8 cellular contexts compared by ENCODE assay signal in the genomic region with DNA sequence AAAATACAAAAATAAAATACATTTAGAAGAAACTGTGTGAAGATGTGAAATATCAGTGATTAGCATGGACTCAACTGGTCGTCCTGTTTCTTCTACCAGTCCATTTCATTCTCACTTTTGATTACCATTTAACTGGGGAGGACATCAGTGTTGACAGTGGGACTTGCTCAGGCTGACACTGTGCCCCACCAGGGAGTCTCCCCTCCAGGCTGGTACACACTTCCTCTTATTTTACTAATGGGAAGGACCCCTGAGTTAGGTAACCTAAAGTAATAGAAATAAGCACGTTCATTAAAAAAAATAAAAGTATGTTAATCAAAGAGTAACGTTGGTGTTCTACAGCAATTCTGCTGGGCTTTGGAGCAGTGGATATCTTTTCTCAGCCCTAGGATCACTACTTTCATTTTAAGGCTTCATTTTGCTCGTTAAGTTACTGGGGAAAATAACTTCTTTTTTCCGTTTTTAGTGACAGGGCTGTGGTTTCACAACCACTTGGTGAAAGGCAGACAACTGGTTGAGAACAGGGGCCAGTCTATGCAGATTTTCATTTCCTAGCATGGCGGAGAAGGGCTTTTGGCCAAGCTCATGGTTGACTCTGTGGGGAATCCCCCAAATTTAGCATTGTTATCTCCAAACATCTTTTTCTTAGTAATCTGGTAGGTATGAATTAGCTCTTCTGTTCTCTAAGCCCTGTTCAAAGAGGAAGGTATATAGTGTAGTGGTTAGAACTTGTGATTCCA. TPM values are rescaled to one million over a fixed set of nuclear protein-coding genes. Genes with fewer than 3 reads are reported as not detected.
A peak's percentile ranks its signal among the peaks of the same experiment; 100 is the strongest.
DNase-seq lines count a peak whose midpoint lies in the region; ATAC-seq, FAIRE-seq and TF ChIP-seq lines count a peak whose summit lies in the region.

No MANE protein-coding gene starts in this region.

- TF ChIP-seq RAD21 in HepG2 (CRISPR knock-in tag; IDR thresholded peaks at IDR 0.05) = no peak

- POLR2A ChIA-PET in HepG2 (lab: Yijun Ruan, JAX) = interaction anchor here (1.1 to 5.1 kb wide), 4 partner anchors 11 to 94 kb away, joined by 3 to 33 read pairs (median 4); a partner anchor contains a TSS

- no peaks in the 10 kb centered on the region for H3K9me2 ChIP-seq in hepatocyte (replicated peaks; ENCODE audit: insufficient read depth)

- H3K4me3 ChIP-seq in HepG2 (replicated peaks in 1 of 3; ENCODE audit: insufficient read depth in 1 of 3, low read depth in 2 of 3, low read length in 3 of 3) = no peak overlapping the region
- H3K4me3 ChIP-seq in hepatocyte = no peak overlapping the region
- no peak overlapping the region for H3K4me3 ChIP-seq in breast epithelium

- no peak overlapping the region for H3K27ac ChIP-seq in HepG2 (ENCODE audit: extremely low read length, insufficient read depth, low read length)
- H3K27ac ChIP-seq in hepatocyte = no peak overlapping the region
- no peak overlapping the region for H3K27ac ChIP-seq in breast epithelium

- ATAC-seq in GM19438 (IDR thresholded peaks at IDR 0.05; ENCODE audit: low read depth, unreplicated experiment) (peak; percentile 54), HG03439 (IDR thresholded peaks at IDR 0.05; ENCODE audit: unreplicated experiment) (peak; percentile 70), HepG2 (no peak)

- FAIRE-seq in HepG2 (lab: Jason Lieb, UNC) = no peak

- no peak for TF ChIP-seq POLR2A in HepG2 (IDR thresholded peaks at IDR 0.05; ENCODE audit: insufficient read depth in 1 of 2, low read depth in 2 of 2, low read length in 2 of 2)
- TF ChIP-seq POLR2A in breast epithelium (IDR thresholded peaks at IDR 0.05) = no peak

- no peak overlapping the region for H3K9ac ChIP-seq in HepG2 (ENCODE audit: insufficient read depth, low read depth, low read length)

- TF ChIP-seq CTCF in HepG2 (CRISPR knock-in tag; IDR thresholded peaks at IDR 0.05) = no peak
- TF ChIP-seq CTCF in hepatocyte (IDR thresholded peaks at IDR 0.05; ENCODE audit: poor library complexity) = no peak
- TF ChIP-seq CTCF in breast epithelium (IDR thresholded peaks at IDR 0.05) = no peak

- intact Hi-C loops in HepG2 (cut with micrococcal nuclease; ENCODE audit: unreplicated experiment) = loop anchor here (5.0 kb wide), 3 partner anchors 54 to 374 kb away; a partner anchor contains a TSS
- intact Hi-C loops in breast epithelium (cut with DNase I; ENCODE audit: low total_unique reads) = no loop called here

- no peaks in the 10 kb centered on the region for H4K20me1 ChIP-seq in HepG2 (ENCODE audit: insufficient read depth, low read length)
- no peaks in the 10 kb centered on the region for H4K20me1 ChIP-seq in hepatocyte (ENCODE audit: insufficient read depth, poor library complexity, severe bottlenecking)

- no peaks in the 10 kb centered on the region for H3K9me3 ChIP-seq in HepG2 (ENCODE audit: low read length)
- no peaks in the 10 kb centered on the region for H3K9me3 ChIP-seq in hepatocyte (ENCODE audit: low read depth)
- no peaks in the 10 kb centered on the region for H3K9me3 ChIP-seq in breast epithelium

- H3K79me2 ChIP-seq in HepG2 (ENCODE audit: insufficient read depth, low read length) = peaks cover 24% of the 10 kb centered on the region
- H3K79me2 ChIP-seq in hepatocyte = no peaks in the 10 kb centered on the region

- in situ Hi-C loops in HepG2 (cut with HindIII; ENCODE audit: extremely low pct_ligation_motif_present, low pct_unique_long_range_greater_than_20kb) = loop anchor here (5.0 to 25.0 kb wide), 2 partner anchors 74 to 406 kb away; no protein-coding TSS in a partner anchor

- WGBS in HepG2 (ENCODE audit: low lambda C conversion rate) = 92% methylated on average over 6 of the region's 6 CpGs
- WGBS in hepatocyte (ENCODE audit: low lambda C conversion rate, missing lambda C conversion rate) = 87% methylated on average over 6 of the region's 6 CpGs

- CTCF ChIA-PET in HepG2 (lab: Yijun Ruan, JAX; ENCODE audit: low intra/inter-chr PET ratio, low total read pairs) = no interaction called here

- peaks cover 26% of the 10 kb centered on the region for H3K4me1 ChIP-seq in HepG2 (ENCODE audit: insufficient read depth, low read length)
- no peaks in the 10 kb centered on the region for H3K4me1 ChIP-seq in hepatocyte (ENCODE audit: insufficient read depth)
- no peaks in the 10 kb centered on the region for H3K4me1 ChIP-seq in breast epithelium

- TF ChIP-seq EP300 in HepG2 (IDR thresholded peaks at IDR 0.05; ENCODE audit: low read depth in 2 of 2, low read length in 2 of 2) (no peak), HepG2 (CRISPR knock-in tag; IDR thresholded peaks at IDR 0.05; ENCODE audit: borderline replicate concordance) (no peak)

- BruUV-seq in HepG2 (replicated peaks; lab: Mats Ljungman, UMichigan) = TSS peak; percentile 36

- H3K27me3 ChIP-seq in HepG2 (ENCODE audit: control insufficient read depth in 1 of 2, insufficient read depth in 2 of 2, low read length in 2 of 2) (peaks cover 0 to 3% of the 10 kb centered on the region in 2 experiments; a peak in 2 of 5 replicates), hepatocyte (no peaks in the 10 kb centered on the region), breast epithelium (no peaks in the 10 kb centered on the region)

- H3K36me3 ChIP-seq in HepG2 (replicated peaks in 1 of 2; ENCODE audit: control insufficient read depth in 1 of 2, insufficient read depth in 2 of 2, low read length in 2 of 2) = 0 out of 5 replicates have a peak, but pooled peaks cover 0 to 3% of the 10 kb centered on the region in 2 experiments
- H3K36me3 ChIP-seq in hepatocyte (replicated peaks; ENCODE audit: insufficient read depth, low read depth) = no peaks in the 10 kb centered on the region
- H3K36me3 ChIP-seq in breast epithelium = no peaks in the 10 kb centered on the region

- peak; percentile 75 for DNase-seq in activated CD4-positive, alpha-beta T cell treated with anti-CD3 and anti-CD28 coated beads for 48 hours
- DNase-seq in HepG2 (ENCODE audit: low spot score) (no peak), hepatocyte (ENCODE audit: low spot score) (no peak), ecto neural progenitor cell (ENCODE audit: low spot score) (no peak), NCI-H1048 (lab: John Stamatoyannopoulos, UW) (no peak), breast epithelium (ENCODE audit: low spot score in 2 of 2) (no peak)

- H2AFZ ChIP-seq in HepG2 (ENCODE audit: low read length) (no peak overlapping the region), hepatocyte (no peak overlapping the region)

- peak overlapping the region; percentile 94 for H3K4me2 ChIP-seq in HepG2 (ENCODE audit: low read depth, low read length)
- no peak overlapping the region for H3K4me2 ChIP-seq in hepatocyte

TF ChIP-seq in HepG2, 621 proteins besides CTCF, POLR2A, EP300 and RAD21:
- TF ChIP-seq, protein P1, sequence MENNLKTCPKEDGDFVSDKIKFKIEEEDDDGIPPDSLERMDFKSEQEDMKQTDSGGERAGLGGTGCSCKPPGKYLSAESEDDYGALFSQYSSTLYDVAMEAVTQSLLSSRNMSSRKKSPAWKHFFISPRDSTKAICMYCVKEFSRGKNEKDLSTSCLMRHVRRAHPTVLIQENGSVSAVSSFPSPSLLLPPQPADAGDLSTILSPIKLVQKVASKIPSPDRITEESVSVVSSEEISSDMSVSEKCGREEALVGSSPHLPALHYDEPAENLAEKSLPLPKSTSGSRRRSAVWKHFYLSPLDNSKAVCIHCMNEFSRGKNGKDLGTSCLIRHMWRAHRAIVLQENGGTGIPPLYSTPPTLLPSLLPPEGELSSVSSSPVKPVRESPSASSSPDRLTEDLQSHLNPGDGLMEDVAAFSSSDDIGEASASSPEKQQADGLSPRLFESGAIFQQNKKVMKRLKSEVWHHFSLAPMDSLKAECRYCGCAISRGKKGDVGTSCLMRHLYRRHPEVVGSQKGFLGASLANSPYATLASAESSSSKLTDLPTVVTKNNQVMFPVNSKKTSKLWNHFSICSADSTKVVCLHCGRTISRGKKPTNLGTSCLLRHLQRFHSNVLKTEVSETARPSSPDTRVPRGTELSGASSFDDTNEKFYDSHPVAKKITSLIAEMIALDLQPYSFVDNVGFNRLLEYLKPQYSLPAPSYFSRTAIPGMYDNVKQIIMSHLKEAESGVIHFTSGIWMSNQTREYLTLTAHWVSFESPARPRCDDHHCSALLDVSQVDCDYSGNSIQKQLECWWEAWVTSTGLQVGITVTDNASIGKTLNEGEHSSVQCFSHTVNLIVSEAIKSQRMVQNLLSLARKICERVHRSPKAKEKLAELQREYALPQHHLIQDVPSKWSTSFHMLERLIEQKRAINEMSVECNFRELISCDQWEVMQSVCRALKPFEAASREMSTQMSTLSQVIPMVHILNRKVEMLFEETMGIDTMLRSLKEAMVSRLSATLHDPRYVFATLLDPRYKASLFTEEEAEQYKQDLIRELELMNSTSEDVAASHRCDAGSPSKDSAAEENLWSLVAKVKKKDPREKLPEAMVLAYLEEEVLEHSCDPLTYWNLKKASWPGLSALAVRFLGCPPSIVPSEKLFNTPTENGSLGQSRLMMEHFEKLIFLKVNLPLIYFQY (CRISPR knock-in tag; IDR thresholded peaks at IDR 0.05; ENCODE audit: borderline replicate concordance) = no peak

RNA-seq across cellular contexts. Expression of a gene that starts 2.1 kb away (rescaled TPM):
- 26.0 and 43.1 TPM in 2 replicates for total RNA-seq in HepG2 (2016; rRNA removed; fragmentation: Illumina TruSeq; extraction: Trizol)
- total RNA-seq in HepG2 (2016; cell fraction: cytosol; rRNA removed; fragmentation: Illumina TruSeq; extraction: Trizol; ENCODE audit: low read depth) = 11.0 and 13.9 TPM in 2 replicates
- 26.8 and 44.6 TPM in 2 replicates for total RNA-seq in HepG2 (2016; cell fraction: insoluble cytoplasmic fraction; rRNA removed; fragmentation: Illumina TruSeq; extraction: Trizol)
- total RNA-seq in HepG2 (2016; cell fraction: membrane; rRNA removed; fragmentation: Illumina TruSeq; extraction: Trizol) = 36.5 and 37.9 TPM in 2 replicates
- 14.2 and 18.3 TPM in 2 replicates for total RNA-seq in HepG2 (2016; cell fraction: nucleus; rRNA removed; fragmentation: Illumina TruSeq; extraction: Trizol)
- 18.6 and 27.6 TPM in 2 replicates for polyA plus RNA-seq in HepG2 (2011; rRNA removed)
- 13.8 and 23.3 TPM in 2 replicates for polyA plus RNA-seq in HepG2 (2011; cell fraction: cytosol; rRNA removed)
- polyA plus RNA-seq in HepG2 (2011; cell fraction: nucleus; rRNA removed) = 5.2 and 8.7 TPM in 2 replicates
- polyA plus RNA-seq in HepG2 (2012) = 32.4 and 42.5 TPM in 2 replicates
- 19.2 and 21.4 TPM in 2 replicates for polyA plus RNA-seq in HepG2 (2016; cell fraction: cytosol; fragmentation: Illumina TruSeq; extraction: Trizol; ENCODE audit: low read depth)
- polyA plus RNA-seq in HepG2 (2016; cell fraction: insoluble cytoplasmic fraction; fragmentation: Illumina TruSeq; extraction: Trizol; ENCODE audit: low read depth) = 55.9 and 58.7 TPM in 2 replicates
- polyA plus RNA-seq in HepG2 (2016; cell fraction: membrane; fragmentation: Illumina TruSeq; extraction: Trizol; ENCODE audit: low read depth) = 39.2 and 40.3 TPM in 2 replicates
- 28.8 and 32.3 TPM in 2 replicates for polyA plus RNA-seq in HepG2 (2016; cell fraction: nucleus; fragmentation: Illumina TruSeq; extraction: Trizol; ENCODE audit: insufficient read depth, low read depth)
- polyA minus RNA-seq in HepG2 (2011; rRNA and poly(A)+ RNA removed; ENCODE audit: low replicate concordance) = 1.4 and 7.6 TPM in 2 replicates
- 18.6 and 21.0 TPM in 2 replicates for polyA minus RNA-seq in HepG2 (2011; cell fraction: cytosol; rRNA and poly(A)+ RNA removed)
- 12.9 and 18.8 TPM in 2 replicates for polyA minus RNA-seq in HepG2 (2011; cell fraction: nucleus; rRNA and poly(A)+ RNA removed)
- 6.3 and 8.2 TPM in 2 replicates for total RNA-seq in hepatocyte
- polyA plus RNA-seq in hepatocyte = 5.4 and 6.1 TPM in 2 replicates
- 10 to 100 TPM; 13.4 to 24.6 (median 18.1) TPM for total RNA-seq in breast epithelium
